In the genomic region with DNA sequence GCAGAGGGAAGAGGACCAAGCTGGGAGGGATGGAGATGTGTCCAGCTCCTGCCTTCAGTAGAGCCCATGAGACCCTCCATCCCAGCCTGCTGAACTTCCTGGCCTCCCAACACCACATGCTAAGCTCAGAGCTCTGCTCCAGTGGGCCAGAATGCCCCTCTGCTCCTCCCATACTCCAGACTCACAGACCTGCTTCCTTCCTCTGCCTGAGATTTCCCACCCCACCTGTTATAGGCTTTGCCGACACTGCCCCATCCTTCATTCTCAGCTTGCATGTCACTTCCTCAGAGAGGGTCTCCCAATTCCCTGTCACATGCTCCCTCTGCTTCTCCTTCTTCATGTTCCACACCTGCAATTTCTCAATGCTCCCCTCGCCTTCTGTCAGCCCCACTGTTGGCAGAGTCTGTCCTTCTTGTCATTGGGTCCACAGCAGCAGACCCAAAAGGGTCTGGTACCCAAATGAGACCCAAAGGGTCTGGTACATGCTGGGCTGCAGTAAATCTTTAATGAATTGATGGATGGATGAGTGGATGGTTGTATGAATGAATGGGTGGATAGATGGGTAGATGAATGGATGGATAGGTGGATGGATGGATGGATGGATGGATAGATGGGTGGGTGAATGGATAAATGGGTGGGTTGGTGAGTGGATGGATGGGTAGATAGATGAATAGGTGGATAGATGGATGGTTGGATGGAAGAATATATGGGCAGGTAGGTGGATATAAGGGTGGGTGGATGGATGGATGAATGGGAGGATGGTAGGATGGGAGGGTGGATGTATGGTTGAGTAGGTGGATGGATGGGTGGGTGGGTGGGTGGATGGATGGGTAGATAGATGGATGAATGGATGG, we compare ENCODE assay signal across 23 cellular contexts.
"Had no signal": no experiment of that assay in that cellular context is flagged by ENCODE, and none has a peak within 500 bp of the region (broad histone marks: within the 10 kb centered on the region; RNA-seq: fewer than 3 reads in every experiment).

No MANE protein-coding gene starts in this region.

- ATAC-seq: activated T-cell treated with anti-CD3 and anti-CD28 coated beads, Interleukin-2, amount 50 U/mL, for 4 hours; mucosa of descending colon; natural killer cell treated with Interleukin-12 subunit alpha and Interleukin-12 subunit beta and Interleukin-15 and Interleukin-18, amount 100 ng/mL, for 72 hours; pancreas; psoas muscle had no signal

- H3K27ac Mint-ChIP-seq: activated CD4-positive, alpha-beta memory T cell treated with anti-CD3 and anti-CD28 coated beads for 36 hours; activated CD4-positive, alpha-beta T cell treated with anti-CD3 and anti-CD28 coated beads, Interleukin-2, amount 10 ng/mL, durations not matched to agents 24 days and 14 days; activated naive CD4-positive, alpha-beta T cell treated with anti-CD3 and anti-CD28 coated beads, Interleukin-2, amount 50 U/mL, for 24 hours; activated T-helper 2 cell treated with anti-CD3 and anti-CD28 coated beads, Interferon-gamma antibody, Interleukin-2, Interleukin-4, amounts not matched to agents 10 μg/mL and 5 μg/mL and 100 μg/mL, durations not matched to agents 14 hours and 24 hours and 36 hours; natural killer cell treated with Interleukin-12 subunit alpha and Interleukin-12 subunit beta and Interleukin-15 and Interleukin-18, amount 100 ng/mL, for 72 hours had no signal

- H3K9me3 Mint-ChIP-seq: activated CD4-positive, alpha-beta T cell treated with anti-CD3 and anti-CD28 coated beads, Interleukin-2, amount 10 ng/mL, durations not matched to agents 24 days and 14 days; activated naive CD4-positive, alpha-beta T cell treated with anti-CD3 and anti-CD28 coated beads, Interleukin-2, amount 50 U/mL, for 24 hours; activated T-cell treated with anti-CD3 and anti-CD28 coated beads, Interleukin-2, amount 50 U/mL, for 4 hours; activated T-helper 2 cell treated with anti-CD3 and anti-CD28 coated beads, Interferon-gamma antibody, Interleukin-2, Interleukin-4, amounts not matched to agents 10 μg/mL and 5 μg/mL and 100 μg/mL, durations not matched to agents 14 hours and 24 hours and 36 hours; natural killer cell treated with Interleukin-12 subunit alpha and Interleukin-12 subunit beta and Interleukin-15 and Interleukin-18, amount 100 ng/mL, for 72 hours had no signal

- H3K36me3 ChIP-seq: left ventricle myocardium inferior, pancreas, spleen, transverse colon, uterus had no signal

- H3K4me3 Mint-ChIP-seq: activated CD4-positive, alpha-beta memory T cell treated with anti-CD3 and anti-CD28 coated beads for 36 hours; activated CD4-positive, alpha-beta T cell treated with anti-CD3 and anti-CD28 coated beads, Interleukin-2, amount 10 ng/mL, durations not matched to agents 24 days and 14 days; activated naive CD4-positive, alpha-beta T cell treated with anti-CD3 and anti-CD28 coated beads, Interleukin-2, amount 50 U/mL, for 24 hours; activated T-cell treated with anti-CD3 and anti-CD28 coated beads, Interleukin-2, amount 50 U/mL, for 4 hours; natural killer cell treated with Interleukin-12 subunit alpha and Interleukin-12 subunit beta and Interleukin-15 and Interleukin-18, amount 100 ng/mL, for 72 hours had no signal

- H3K4me3 ChIP-seq: left ventricle myocardium inferior, lung, mucosa of descending colon, pancreas, psoas muscle, spleen, transverse colon, uterus had no signal

- H3K27me3 ChIP-seq: pancreas, uterus had no signal

- H3K9me3 ChIP-seq: left ventricle myocardium inferior, mucosa of descending colon, pancreas, psoas muscle, transverse colon, uterus had no signal

- DNase-seq: activated CD4-positive, alpha-beta memory T cell treated with anti-CD3 and anti-CD28 coated beads for 36 hours; activated CD4-positive, alpha-beta T cell treated with anti-CD3 and anti-CD28 coated beads, Interleukin-2, amount 10 ng/mL, durations not matched to agents 24 days and 14 days; activated CD4-positive, CD25-positive, alpha-beta regulatory T cell treated with anti-CD3 and anti-CD28 coated beads, Interleukin-2, amount 50 U/mL, for 72 hours; activated T-cell treated with anti-CD3 and anti-CD28 coated beads, Interleukin-2, amount 50 U/mL, for 4 hours; anterior cingulate cortex; effector memory CD4-positive, alpha-beta T cell; left ventricle myocardium inferior; stimulated activated naive CD4-positive, alpha-beta T cell; T-helper 2 cell; transverse colon had no signal

- FAIRE-seq: bronchial epithelial cell, colon, frontal cortex, islet of Langerhans, pancreas had no signal

- H3K36me3 Mint-ChIP-seq: activated CD4-positive, alpha-beta memory T cell treated with anti-CD3 and anti-CD28 coated beads for 36 hours; activated naive CD4-positive, alpha-beta T cell treated with anti-CD3 and anti-CD28 coated beads, Interleukin-2, amount 50 U/mL, for 24 hours; natural killer cell treated with Interleukin-12 subunit alpha and Interleukin-12 subunit beta and Interleukin-15 and Interleukin-18, amount 100 ng/mL, for 72 hours had no signal

- H3K27ac ChIP-seq: left ventricle myocardium inferior, pancreas, psoas muscle, spleen, transverse colon had no signal

- H3K4me1 ChIP-seq: pancreas, psoas muscle, transverse colon, uterus had no signal
